2 cellular contexts compared by ENCODE assay signal in genomic region chr3:12929801-12930200, GRCh38.
A peak's percentile ranks its signal among the peaks of the same experiment; 100 is the strongest.
TF ChIP-seq lines count a peak whose summit lies in the region.

No MANE protein-coding gene starts in this region.

TF ChIP-seq in HEK293, 187 proteins besides CTCF, POLR2A, EP300 and RAD21 (continued from another document):
- TF ChIP-seq ZNF148 (tag by site-specific recombination; IDR thresholded peaks at IDR 0.05; ENCODE audit: borderline replicate concordance) (no peak), ZNF184 (tag by site-specific recombination; IDR thresholded peaks at IDR 0.05) (no peak), ZBTB17 (tag by site-specific recombination; IDR thresholded peaks at IDR 0.05) (0 out of 2 replicates have a peak, but pooled peaks have one; percentile 28), ZIC2 (tag by site-specific recombination; IDR thresholded peaks at IDR 0.05) (peak; percentile 29), GLIS1 (tag by site-specific recombination; IDR thresholded peaks at IDR 0.05) (no peak), ZNF510 (tag by site-specific recombination; IDR thresholded peaks at IDR 0.05; ENCODE audit: insufficient replicate concordance) (no peak), ZNF707 (tag by site-specific recombination; IDR thresholded peaks at IDR 0.05) (no peak)
TF ChIP-seq in HEK293: peak in this region for 2.

TF ChIP-seq in neural cell, 6 proteins besides CTCF, POLR2A, EP300 and RAD21 (continued from another document):
- peak; percentile 58 for TF ChIP-seq REST (IDR thresholded peaks at IDR 0.05; ENCODE audit: borderline replicate concordance)
- no peak for TF ChIP-seq EZH2 (IDR thresholded peaks at IDR 0.05; ENCODE audit: borderline replicate concordance, insufficient read depth, low read length, poor library complexity, severe bottlenecking)
